ENCODE assay signal across 10 cellular contexts in the genomic region with DNA sequence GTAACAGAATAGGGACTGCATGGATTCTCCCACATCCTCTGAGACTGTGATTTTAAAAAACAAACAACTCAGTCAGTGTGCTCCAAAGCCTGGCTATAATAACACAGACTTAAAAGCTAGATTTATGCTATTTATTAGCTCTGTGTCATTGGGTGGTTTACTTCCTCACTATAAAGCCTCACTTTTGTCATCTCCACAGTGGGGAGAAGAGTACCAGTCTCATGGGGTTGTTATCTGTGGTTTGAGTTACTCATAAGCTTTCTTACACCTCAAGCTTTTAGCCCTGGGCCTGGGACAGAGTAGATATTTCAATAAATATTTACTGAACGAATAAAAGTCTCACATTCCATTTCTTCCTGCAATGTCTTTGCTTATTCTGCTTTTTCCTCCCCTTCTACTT. TPM values are rescaled to one million over a fixed set of nuclear protein-coding genes. Genes with fewer than 3 reads are reported as not detected.
DNase-seq lines count a peak whose midpoint lies in the region; ATAC-seq and TF ChIP-seq lines count a peak whose summit lies in the region.
"Had no signal": no experiment of that assay in that cellular context is flagged by ENCODE, and none has a peak within 500 bp of the region (broad histone marks: within the 10 kb centered on the region; RNA-seq: fewer than 3 reads in every experiment).

No MANE protein-coding gene starts in this region.

- peak; percentile 24 for ATAC-seq in GM18858 (IDR thresholded peaks at IDR 0.05; ENCODE audit: unreplicated experiment)

- intact Hi-C loops in sigmoid colon (cut with DNase I) = loop anchor here (5.0 kb wide), 3 partner anchors 388 to 938 kb away; a partner anchor contains a TSS

- H3K27ac ChIP-seq in sigmoid colon = peak overlapping the region; percentile 37 to 91 (median 51)
- H3K27ac ChIP-seq: epithelial cell of prostate had no signal

- TF ChIP-seq EP300 in sigmoid colon (IDR thresholded peaks at IDR 0.05) = no peak

- H3K4me1 ChIP-seq in sigmoid colon = peaks cover 0 to 67% (median 57%) of the 10 kb centered on the region in 4 donors

- no peak overlapping the region for H3K4me3 ChIP-seq in sigmoid colon
- no peak overlapping the region for H3K4me3 ChIP-seq in MG63

- WGBS in sigmoid colon, 2 donors = 46 to 70% methylated on average over 1 of the region's 1 CpG

- no peak for TF ChIP-seq POLR2A in sigmoid colon (IDR thresholded peaks at IDR 0.05)

- DNase-seq in HT1080 (ENCODE audit: low read depth) (peak; percentile 24), astrocyte of the hippocampus (ENCODE audit: low read depth, low spot score) (peak; percentile 23), sigmoid colon (no peak), globus pallidus (ENCODE audit: low spot score) (no peak), MG63 (no peak)
- DNase-seq in activated CD4-positive, alpha-beta T cell treated with anti-CD3 and anti-CD28 coated beads, Interleukin-2, amount 50 U/mL, for 1 hour = no peak
- DNase-seq: NCI-H1105 treated with DMSO at 0.1 percent for 48 hours; stimulated activated naive CD4-positive, alpha-beta T cell treated with Interleukin-2 at 50 U/mL for 16 hours had no signal

- H3K27me3 ChIP-seq in sigmoid colon (no peaks in the 10 kb centered on the region), MG63 (no peaks in the 10 kb centered on the region)

- H3K9me3 ChIP-seq in sigmoid colon (no peaks in the 10 kb centered on the region), MG63 (no peaks in the 10 kb centered on the region)

- H3K36me3 ChIP-seq in sigmoid colon (no peaks in the 10 kb centered on the region), MG63 (0 out of 2 replicates have a peak, but pooled peaks cover 3% of the 10 kb centered on the region)

- TF ChIP-seq CTCF in sigmoid colon (IDR thresholded peaks at IDR 0.05) = no peak

RNA-seq across cellular contexts. Expression of a gene that starts 5.3 kb away (rescaled TPM):
- 30.3 and 32.7 TPM in 2 replicates for total RNA-seq in HT1080 (2014; rRNA removed; shearing (Covaris generic))
- 18.7 and 19.7 TPM in 2 replicates for polyA plus RNA-seq in HT1080 (2015; cell fraction: cytosol; rRNA removed)
- 9.0 and 10.7 TPM in 2 replicates for polyA plus RNA-seq in HT1080 (2015; cell fraction: nucleus; rRNA removed)
- total RNA-seq in sigmoid colon = 100 to 1,000 TPM in 2 of 4 donors, 10 to 100 TPM in 2; 33.9 to 108 (median 85.5) TPM
- polyA plus RNA-seq in sigmoid colon = 10 to 100 TPM; 32.6 to 41.1 (median 34.8) TPM
- total RNA-seq in MG63 (2014; rRNA removed; shearing (Covaris generic); ENCODE audit: low replicate concordance) = 76.6 and 133 TPM in 2 replicates

Comparison
In these comparisons a context has a peak if more than half of its experiments do, and no peak if none do; other contexts are left out.
1. DNase-seq: peak in HT1080 (single experiment) and astrocyte of the hippocampus (single experiment); none in sigmoid colon (single experiment), globus pallidus (single experiment), MG63 (single experiment) and activated CD4-positive, alpha-beta T cell treated with anti-CD3 and anti-CD28 coated beads, Interleukin-2, amount 50 U/mL, for 1 hour (single experiment).